Comparison of ENCODE assay signal across 2 cellular contexts in genomic region chr4:88162636-88163035, GRCh38.
TF ChIP-seq lines count a peak whose summit lies in the region.

No MANE protein-coding gene starts in this region.

TF ChIP-seq in K562, 482 proteins besides CTCF, POLR2A, EP300 and RAD21:
- TF ChIP-seq DNMT1 (IDR thresholded peaks at IDR 0.05) (no peak), ZBTB26 (CRISPR knock-in tag; IDR thresholded peaks at IDR 0.05) (no peak), IRF2 (CRISPR knock-in tag; IDR thresholded peaks at IDR 0.05) (no peak), NR2C2 (CRISPR knock-in tag; IDR thresholded peaks at IDR 0.05) (no peak), NR2C2 (tag; IDR thresholded peaks at IDR 0.05) (0 out of 2 replicates have a peak, but pooled peaks have one; percentile 21), ZNF57 (CRISPR knock-in tag; IDR thresholded peaks at IDR 0.05) (no peak), E2F6 (IDR thresholded peaks at IDR 0.05; ENCODE audit: borderline replicate concordance in 1 of 2, extremely low read depth in 1 of 2, insufficient read depth in 1 of 2, insufficient read length in 1 of 2, low read depth in 1 of 2, low read length in 1 of 2, poor library complexity in 1 of 2, severe bottlenecking in 1 of 2) (no peak), NR2C1 (IDR thresholded peaks at IDR 0.05) (no peak), NR2C1 (tag; IDR thresholded peaks at IDR 0.05) (0 out of 2 replicates have a peak, but pooled peaks have one; percentile 19), NCOA1 (IDR thresholded peaks at IDR 0.05; ENCODE audit: low read depth) (no peak), XRCC3 (IDR thresholded peaks at IDR 0.05) (no peak), MAFK (IDR thresholded peaks at IDR 0.05; ENCODE audit: low read length) (no peak), HOXB6 (CRISPR knock-in tag; IDR thresholded peaks at IDR 0.05; ENCODE audit: borderline replicate concordance) (no peak), TRIM28 (IDR thresholded peaks at IDR 0.05) (no peak), CEBPZ (IDR thresholded peaks at IDR 0.05; ENCODE audit: borderline replicate concordance, low read depth, low read length) (no peak), RAD51 (IDR thresholded peaks at IDR 0.05; ENCODE audit: borderline replicate concordance, low read depth) (no peak), STAG1 (CRISPR knock-in tag; IDR thresholded peaks at IDR 0.05; ENCODE audit: borderline replicate concordance) (no peak), KAT2B (IDR thresholded peaks at IDR 0.05; ENCODE audit: low read depth, low read length) (no peak), MXI1 (IDR thresholded peaks at IDR 0.05; ENCODE audit: low read depth, low read length) (no peak), ARNT (IDR thresholded peaks at IDR 0.05) (no peak)

TF ChIP-seq in HepG2, 621 proteins besides CTCF, POLR2A, EP300 and RAD21 (continues in another document):
- TF ChIP-seq PTBP1 (IDR thresholded peaks at IDR 0.05; ENCODE audit: low read depth, low read length, poor library complexity, severe bottlenecking), result no peak
- TF ChIP-seq RELA (CRISPR knock-in tag; IDR thresholded peaks at IDR 0.05), result no peak
- no peak for TF ChIP-seq NCOA1 (CRISPR knock-in tag; IDR thresholded peaks at IDR 0.05)
- no peak for TF ChIP-seq ZNF691 (CRISPR knock-in tag; IDR thresholded peaks at IDR 0.05; ENCODE audit: borderline replicate concordance, low read depth)
- TF ChIP-seq ZNF768 (CRISPR knock-in tag; IDR thresholded peaks at IDR 0.05), result no peak
- TF ChIP-seq AHDC1 (CRISPR knock-in tag; IDR thresholded peaks at IDR 0.05; ENCODE audit: borderline replicate concordance), result peak; percentile 38; the same call in 1 of the 2 replicates
- peak; percentile 94 for TF ChIP-seq NR2F6 (IDR thresholded peaks at IDR 0.05)
- TF ChIP-seq NR2F6 (CRISPR knock-in tag; IDR thresholded peaks at IDR 0.05), result peak; percentile 86
- no peak for TF ChIP-seq ZKSCAN5 (CRISPR knock-in tag; IDR thresholded peaks at IDR 0.05)
- TF ChIP-seq XRCC5 (optimal IDR thresholded peaks at IDR 0.05; ENCODE audit: low read length), result peak; percentile 26
- TF ChIP-seq ZNF281 (CRISPR knock-in tag; IDR thresholded peaks at IDR 0.05; ENCODE audit: borderline replicate concordance), result no peak
- no peak for TF ChIP-seq LCORL (IDR thresholded peaks at IDR 0.05)
- TF ChIP-seq LCORL (CRISPR knock-in tag; IDR thresholded peaks at IDR 0.05), result no peak
- no peak for TF ChIP-seq ADNP (CRISPR knock-in tag; IDR thresholded peaks at IDR 0.05)
- no peak for TF ChIP-seq SNAI1 (CRISPR knock-in tag; IDR thresholded peaks at IDR 0.05; ENCODE audit: borderline replicate concordance)
- no peak for TF ChIP-seq TARDBP (CRISPR knock-in tag; IDR thresholded peaks at IDR 0.05)
- TF ChIP-seq NCOR1 (IDR thresholded peaks at IDR 0.05; ENCODE audit: borderline replicate concordance, low read length), result no peak; the same call in 1 of the 2 replicates
- TF ChIP-seq ARID5B (CRISPR knock-in tag; IDR thresholded peaks at IDR 0.05), result peak; percentile 49
- TF ChIP-seq MEIS1 (CRISPR knock-in tag; IDR thresholded peaks at IDR 0.05; ENCODE audit: borderline replicate concordance), result no peak
- 0 out of 2 replicates have a peak, but pooled peaks have one; percentile 35 for TF ChIP-seq JUN (CRISPR knock-in tag; IDR thresholded peaks at IDR 0.05)
- no peak for TF ChIP-seq ZNF777 (CRISPR knock-in tag; IDR thresholded peaks at IDR 0.05)
- TF ChIP-seq SMARCC2 (IDR thresholded peaks at IDR 0.05), result no peak
- no peak for TF ChIP-seq ZXDC (CRISPR knock-in tag; IDR thresholded peaks at IDR 0.05)
- no peak for TF ChIP-seq U2AF1 (optimal IDR thresholded peaks at IDR 0.05; ENCODE audit: low read depth, low read length)
- TF ChIP-seq ARNT (IDR thresholded peaks at IDR 0.05), result no peak
- TF ChIP-seq PREB (CRISPR knock-in tag; IDR thresholded peaks at IDR 0.05), result no peak
- TF ChIP-seq YEATS4 (CRISPR knock-in tag; IDR thresholded peaks at IDR 0.05; ENCODE audit: borderline replicate concordance), result no peak
- TF ChIP-seq ZNF205 (CRISPR knock-in tag; IDR thresholded peaks at IDR 0.05), result no peak
- TF ChIP-seq SETDB1 (CRISPR knock-in tag; IDR thresholded peaks at IDR 0.05; ENCODE audit: borderline replicate concordance), result no peak
- no peak for TF ChIP-seq SP2 (CRISPR knock-in tag; IDR thresholded peaks at IDR 0.05)
- TF ChIP-seq HDAC1 (CRISPR knock-in tag; IDR thresholded peaks at IDR 0.05), result no peak
- TF ChIP-seq ZNF574 (CRISPR knock-in tag; IDR thresholded peaks at IDR 0.05), result no peak
- TF ChIP-seq ZNF615 (CRISPR knock-in tag; IDR thresholded peaks at IDR 0.05; ENCODE audit: borderline replicate concordance), result no peak
